2 cellular contexts compared by ENCODE assay signal in genomic region chr15:79024515-79024914, GRCh38.
A peak's percentile ranks its signal among the peaks of the same experiment; 100 is the strongest.
TF ChIP-seq lines count a peak whose summit lies in the region.

No MANE protein-coding gene starts in this region.

TF ChIP-seq in K562, 482 proteins besides CTCF, POLR2A, EP300 and RAD21:
- TF ChIP-seq CBX5 (IDR thresholded peaks at IDR 0.05; ENCODE audit: borderline replicate concordance, low read depth), result 0 out of 2 replicates have a peak, but pooled peaks have one; percentile 28
- TF ChIP-seq ZNF431 (CRISPR knock-in tag; IDR thresholded peaks at IDR 0.05), result peak; percentile 98
- TF ChIP-seq ZNF766 (CRISPR knock-in tag; conservative IDR thresholded peaks at IDR 0.05), result peak; percentile 91
- TF ChIP-seq YY1 (IDR thresholded peaks at IDR 0.05; ENCODE audit: borderline replicate concordance in 1 of 3, control insufficient read depth in 1 of 3, extremely low read depth in 1 of 3, insufficient read depth in 3 of 3, insufficient read length in 1 of 3, insufficient replicate concordance in 2 of 3, low read depth in 1 of 3, low read length in 2 of 3), result peak in 1 of 3 experiments; percentile 20

TF ChIP-seq in HepG2, 621 proteins besides CTCF, POLR2A, EP300 and RAD21:
- TF ChIP-seq, protein P1, sequence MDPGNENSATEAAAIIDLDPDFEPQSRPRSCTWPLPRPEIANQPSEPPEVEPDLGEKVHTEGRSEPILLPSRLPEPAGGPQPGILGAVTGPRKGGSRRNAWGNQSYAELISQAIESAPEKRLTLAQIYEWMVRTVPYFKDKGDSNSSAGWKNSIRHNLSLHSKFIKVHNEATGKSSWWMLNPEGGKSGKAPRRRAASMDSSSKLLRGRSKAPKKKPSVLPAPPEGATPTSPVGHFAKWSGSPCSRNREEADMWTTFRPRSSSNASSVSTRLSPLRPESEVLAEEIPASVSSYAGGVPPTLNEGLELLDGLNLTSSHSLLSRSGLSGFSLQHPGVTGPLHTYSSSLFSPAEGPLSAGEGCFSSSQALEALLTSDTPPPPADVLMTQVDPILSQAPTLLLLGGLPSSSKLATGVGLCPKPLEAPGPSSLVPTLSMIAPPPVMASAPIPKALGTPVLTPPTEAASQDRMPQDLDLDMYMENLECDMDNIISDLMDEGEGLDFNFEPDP (CRISPR knock-in tag; conservative IDR thresholded peaks at IDR 0.05), result 0 out of 2 replicates have a peak, but pooled peaks have one; percentile 46
- peak; percentile 98 for TF ChIP-seq ZNF431 (CRISPR knock-in tag; IDR thresholded peaks at IDR 0.05; ENCODE audit: borderline replicate concordance, low read depth)
